Comparison of ENCODE assay signal across 9 cellular contexts in the genomic region with DNA sequence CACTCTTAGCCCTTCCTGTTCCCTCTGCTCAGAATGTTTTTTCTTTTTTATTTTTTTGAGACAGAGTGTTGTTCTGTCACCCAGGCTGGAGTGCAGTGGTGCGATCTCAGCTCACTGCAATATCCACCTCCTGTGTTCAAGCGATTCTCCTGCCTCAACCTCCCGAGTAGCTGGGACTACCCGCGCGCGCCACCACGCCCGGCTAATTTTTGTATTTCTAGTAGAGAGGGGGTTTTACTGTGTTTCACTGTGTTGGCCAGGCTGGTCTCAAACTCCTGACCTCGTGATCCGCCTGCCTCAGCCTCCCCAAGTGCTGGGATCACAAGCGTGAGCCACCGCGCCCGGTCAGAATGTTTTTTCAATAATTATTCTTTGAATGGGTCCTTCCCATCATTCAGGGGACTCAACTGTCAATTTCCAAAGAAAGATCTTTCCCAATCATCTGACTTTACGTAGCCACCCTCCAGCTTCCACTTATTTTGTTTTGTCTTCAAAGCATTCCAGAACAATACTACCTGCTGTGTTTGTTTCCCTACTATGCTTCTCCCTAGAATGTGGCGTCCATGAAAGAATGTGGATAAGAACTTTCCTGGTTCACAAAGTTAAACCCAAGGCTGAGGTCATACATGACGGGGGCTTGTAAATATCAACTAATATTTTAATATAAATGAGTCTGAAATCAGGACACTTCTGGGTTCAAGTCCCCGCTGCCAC. TPM values are rescaled to one million over a fixed set of nuclear protein-coding genes. Genes with fewer than 3 reads are reported as not detected.
A peak's percentile ranks its signal among the peaks of the same experiment; 100 is the strongest.
DNase-seq lines count a peak whose midpoint lies in the region; ATAC-seq, FAIRE-seq and TF ChIP-seq lines count a peak whose summit lies in the region.
"Had no signal": no experiment of that assay in that cellular context is flagged by ENCODE, and none has a peak within 500 bp of the region (broad histone marks: within the 10 kb centered on the region; RNA-seq: fewer than 3 reads in every experiment).

No MANE protein-coding gene starts in this region.

- DNase-seq in A549 (ENCODE audit: low read depth in 1 of 2, low spot score in 1 of 2) (no peak), IMR-90 (no peak), caudate nucleus (lab: John Stamatoyannopoulos, UW) (no peak), cerebellar cortex (ENCODE audit: low spot score) (no peak), globus pallidus (ENCODE audit: low spot score) (no peak)

- CTCF ChIA-PET in A549 (lab: Yijun Ruan, JAX) (interaction anchor here (1.2 to 1.3 kb wide), 2 partner anchors 9 to 51 kb away, joined by 5 to 7 read pairs; no protein-coding TSS in a partner anchor), IMR-90 (lab: Yijun Ruan, JAX) (no interaction called here)

- dilution Hi-C loops in IMR-90 (cut with HindIII; ENCODE audit: low sequenced_read_pairs, unreplicated experiment) = no loop called here

- H3K9ac ChIP-seq in IMR-90 (ENCODE audit: low read depth, low read length) = peak overlapping the region; percentile 90
- H3K9ac ChIP-seq in mucosa of rectum (ENCODE audit: low read depth in 1 of 2, low read length in 2 of 2) = peak overlapping the region; percentile 94 to 99

- H3K4me1 ChIP-seq in A549 (peaks cover 22% of the 10 kb centered on the region), IMR-90 (ENCODE audit: control insufficient read depth, insufficient read depth, low read length) (peaks cover 9% of the 10 kb centered on the region), mucosa of rectum (ENCODE audit: control insufficient read depth in 2 of 2, insufficient read depth in 2 of 2, low read length in 2 of 2) (peaks cover 11 to 20% of the 10 kb centered on the region in 2 donors)

- H3K27me3 ChIP-seq in IMR-90 (ENCODE audit: control insufficient read depth, insufficient read depth, low read length) (no peaks in the 10 kb centered on the region), mucosa of rectum (ENCODE audit: control insufficient read depth in 2 of 2, insufficient read depth in 2 of 2, low read length in 2 of 2) (no peaks in the 10 kb centered on the region)

- TF ChIP-seq CTCF in A549 (IDR thresholded peaks at IDR 0.05) (no peak), IMR-90 (conservative IDR thresholded peaks at IDR 0.05; ENCODE audit: low read depth, low read length) (no peak)

- in situ Hi-C loops in IMR-90 (cut with MboI; ENCODE audit: low sequenced_read_pairs) = loop anchor here (5.0 kb wide), 1 partner anchor 257 kb away; a partner anchor contains a TSS

- peak overlapping the region; percentile 57; the same call in 1 of the 2 replicates for H3K56ac ChIP-seq in IMR-90 (ENCODE audit: extremely low read depth, insufficient read depth, low read length)

- no peak for ATAC-seq in A549
- ATAC-seq in IMR-90 (ENCODE audit: low read depth) = no peak
- ATAC-seq in HG03354 (IDR thresholded peaks at IDR 0.05; ENCODE audit: poor library complexity, severe bottlenecking, unreplicated experiment) = no peak
- ATAC-seq in HG02938 (IDR thresholded peaks at IDR 0.05; ENCODE audit: unreplicated experiment) = no peak

- H2AK9ac ChIP-seq in IMR-90 (replicated peaks; ENCODE audit: low read depth, low read length, poor library complexity) = peak overlapping the region; percentile 94

- peak overlapping the region; percentile 38; the same call in 1 of the 2 replicates for H2AK5ac ChIP-seq in IMR-90 (ENCODE audit: low read depth, low read length)

- POLR2A ChIA-PET in A549 (lab: Yijun Ruan, JAX) (interaction anchor here (1.7 kb wide), 2 partner anchors 8 to 15 kb away, joined by 7 to 20 read pairs; no protein-coding TSS in a partner anchor), IMR-90 (lab: Charles Lee; ENCODE audit: unreplicated experiment) (no interaction called here)

- no peak overlapping the region for H2BK20ac ChIP-seq in IMR-90 (ENCODE audit: low read depth, low read length)

- TF ChIP-seq RAD21 in A549 (conservative IDR thresholded peaks at IDR 0.05 in 1 of 2, IDR thresholded peaks at IDR 0.05 in 1 of 2) (no peak), IMR-90 (IDR thresholded peaks at IDR 0.05; ENCODE audit: low read length) (no peak)

- no peak for TF ChIP-seq EP300 in A549 (IDR thresholded peaks at IDR 0.05)

- peak overlapping the region; percentile 98 for H3K4me2 ChIP-seq in A549
- peak overlapping the region; percentile 98 for H3K4me2 ChIP-seq in IMR-90 (ENCODE audit: low read depth, low read length)

- H3K36me3 ChIP-seq in IMR-90 (ENCODE audit: control insufficient read depth, insufficient read depth, low read length) = peaks cover 21% of the 10 kb centered on the region
- peaks cover 4 to 23% of the 10 kb centered on the region in 2 donors for H3K36me3 ChIP-seq in mucosa of rectum (ENCODE audit: control insufficient read depth in 2 of 2, insufficient read depth in 2 of 2, low read length in 2 of 2)

- BruUV-seq in IMR-90 (replicated peaks; lab: Mats Ljungman, UMichigan) = no TSS peak

- intact Hi-C loops in IMR-90 (cut with micrococcal nuclease) = no loop called here

- H3K9me3 ChIP-seq in A549 (no peaks in the 10 kb centered on the region), IMR-90 (ENCODE audit: control insufficient read depth, insufficient read depth, low read length) (no peaks in the 10 kb centered on the region), mucosa of rectum (ENCODE audit: control insufficient read depth in 2 of 2, low read length in 2 of 2) (no peaks in the 10 kb centered on the region)

- H3K4me3 ChIP-seq in A549 (peak overlapping the region; percentile 100), IMR-90 (ENCODE audit: insufficient read depth, low read depth, low read length) (peak overlapping the region; percentile 82; the same call in 1 of the 2 replicates), mucosa of rectum (ENCODE audit: low read length in 2 of 2) (peak overlapping the region; percentile 84 to 99)

- peak overlapping the region; percentile 86; the same call in 1 of the 2 replicates for H3K14ac ChIP-seq in IMR-90 (replicated peaks; ENCODE audit: low read depth, low read length)

- H2AFZ ChIP-seq in IMR-90 (replicated peaks; ENCODE audit: low read length, poor library complexity) = no peak overlapping the region

- no peak overlapping the region for H4K5ac ChIP-seq in IMR-90 (ENCODE audit: low read depth, low read length)

- H2BK15ac ChIP-seq in IMR-90 (ENCODE audit: low read depth, low read length) = no peak overlapping the region

- H4K91ac ChIP-seq in IMR-90 (ENCODE audit: insufficient read depth, low read depth, low read length) = no peak overlapping the region

- H3K27ac ChIP-seq in A549 (peak overlapping the region; percentile 95 to 99), IMR-90 (ENCODE audit: insufficient read depth, low read length) (peak overlapping the region; percentile 86), caudate nucleus (ENCODE audit: low read depth, low read length) (peak overlapping the region; percentile 91), mucosa of rectum (ENCODE audit: low read depth in 2 of 2, low read length in 2 of 2) (peak overlapping the region in 1 of 2 donors; percentile 91)

- H3K79me1 ChIP-seq in IMR-90 (ENCODE audit: low read depth in 1 of 2, low read length in 2 of 2) = peaks cover 29 to 57% of the 10 kb centered on the region in 2 experiments

- H4K8ac ChIP-seq in IMR-90 (ENCODE audit: low read depth in 2 of 2, low read length in 2 of 2) = peak overlapping the region; percentile 81 to 94; a peak in 3 of 4 replicates

- peak overlapping the region; percentile 38; the same call in 1 of the 2 replicates for H3K23ac ChIP-seq in IMR-90 (ENCODE audit: low read depth, low read length)

- FAIRE-seq in A549 (lab: Jason Lieb, UNC) = no peak

- TF ChIP-seq POLR2A in A549 (IDR thresholded peaks at IDR 0.05; ENCODE audit: low read length) (no peak), IMR-90 (IDR thresholded peaks at IDR 0.05; ENCODE audit: low read depth, low read length) (no peak)

- no peak overlapping the region for H2BK5ac ChIP-seq in IMR-90 (ENCODE audit: low read depth, low read length, poor library complexity, severe bottlenecking)

- WGBS in A549 (ENCODE audit: missing lambda C conversion rate) = 78% methylated on average over 19 of the region's 19 CpGs
- 60% methylated on average over 1 of the region's 19 CpGs; no CpG with 5 or more reads in 1 of the 2 experiments for WGBS in IMR-90 (ENCODE audit: extremely low coverage in 2 of 2, insufficient read length in 1 of 2), 2 experiments

- H3K18ac ChIP-seq in IMR-90 (ENCODE audit: low read depth, low read length) = no peak overlapping the region

- H2BK120ac ChIP-seq in IMR-90 (ENCODE audit: low read depth, low read length) = no peak overlapping the region

- H4K20me1 ChIP-seq in IMR-90 (ENCODE audit: insufficient read depth, low read length) = peaks cover 31% of the 10 kb centered on the region

- no peak overlapping the region for H3K4ac ChIP-seq in IMR-90 (ENCODE audit: low read depth, low read length)

- H3K9me1 ChIP-seq in IMR-90 (ENCODE audit: insufficient read depth, low read length) = peaks cover 8% of the 10 kb centered on the region; the same call in 1 of the 2 replicates

RNA-seq across cellular contexts. Expression of a gene that starts 1.2 kb away (rescaled TPM):
- 29.7 and 44.5 TPM in 2 replicates for polyA plus RNA-seq in A549 (2011; rRNA removed)
- 88.3 and 93.3 TPM in 2 replicates for polyA plus RNA-seq in A549 (2012; cell fraction: cytosol; rRNA removed)
- 74.6 and 91.8 TPM in 2 replicates for polyA plus RNA-seq in A549 (2012; cell fraction: nucleus; rRNA removed)
- 29.0 to 44.0 TPM (median 40.2 TPM) in 3 replicates for polyA plus RNA-seq in A549 (2017; fragmentation: RNase III; extraction: RNeasy Plus Mini Kit Qiagen cat#74134 plus additional on column Dnase treatment)
- polyA minus RNA-seq in A549 (2011; rRNA and poly(A)+ RNA removed) = 35.1 and 58.5 TPM in 2 replicates
- 15.8 and 20.6 TPM in 2 replicates for total RNA-seq in IMR-90 (2012; rRNA removed)
- 50.7 and 67.9 TPM in 2 replicates for polyA plus RNA-seq in IMR-90 (2012; rRNA removed)
- 89.2 and 152 TPM in 2 replicates for polyA plus RNA-seq in IMR-90 (2012; cell fraction: cytosol; rRNA removed)
- polyA plus RNA-seq in IMR-90 (2012; cell fraction: nucleus; rRNA removed; ENCODE audit: low replicate concordance) = 43.7 and 86.3 TPM in 2 replicates

RNA-seq across cellular contexts. Expression of a gene that starts 1.3 kb away (rescaled TPM):
- polyA plus RNA-seq in A549 (2011; rRNA removed) = 374 and 406 TPM in 2 replicates
- 710 and 713 TPM in 2 replicates for polyA plus RNA-seq in A549 (2012; cell fraction: cytosol; rRNA removed)
- polyA plus RNA-seq in A549 (2012; cell fraction: nucleus; rRNA removed) = 369 and 438 TPM in 2 replicates
- polyA plus RNA-seq in A549 (2017; fragmentation: RNase III; extraction: RNeasy Plus Mini Kit Qiagen cat#74134 plus additional on column Dnase treatment) = 399 to 449 TPM (median 404 TPM) in 3 replicates
- polyA minus RNA-seq in A549 (2011; rRNA and poly(A)+ RNA removed) = 95.9 and 197 TPM in 2 replicates
- total RNA-seq in IMR-90 (2012; rRNA removed) = 104 and 143 TPM in 2 replicates
- polyA plus RNA-seq in IMR-90 (2012; rRNA removed) = 643 and 742 TPM in 2 replicates
- 708 and 845 TPM in 2 replicates for polyA plus RNA-seq in IMR-90 (2012; cell fraction: cytosol; rRNA removed)
- 193 and 240 TPM in 2 replicates for polyA plus RNA-seq in IMR-90 (2012; cell fraction: nucleus; rRNA removed; ENCODE audit: low replicate concordance)

RNA-seq across cellular contexts. Expression of a gene that starts 11.8 kb away (rescaled TPM):
- polyA plus RNA-seq in A549 (2011; rRNA removed) (27.4 and 28.8 TPM in 2 replicates), A549 (2017; fragmentation: RNase III; extraction: RNeasy Plus Mini Kit Qiagen cat#74134 plus additional on column Dnase treatment) (51.9 to 54.2 TPM (median 54.1 TPM) in 3 replicates), IMR-90 (2012; rRNA removed) (78.5 and 101 TPM in 2 replicates)
- 130 and 158 TPM in 2 replicates for polyA plus RNA-seq in A549 (2012; cell fraction: cytosol; rRNA removed)
- polyA plus RNA-seq in A549 (2012; cell fraction: nucleus; rRNA removed) = 175 and 229 TPM in 2 replicates
- polyA minus RNA-seq in A549 (2011; rRNA and poly(A)+ RNA removed) = 11.4 and 16.0 TPM in 2 replicates
- 13.3 and 15.8 TPM in 2 replicates for total RNA-seq in IMR-90 (2012; rRNA removed)
- 154 and 169 TPM in 2 replicates for polyA plus RNA-seq in IMR-90 (2012; cell fraction: cytosol; rRNA removed)
- 36.8 and 84.4 TPM in 2 replicates for polyA plus RNA-seq in IMR-90 (2012; cell fraction: nucleus; rRNA removed; ENCODE audit: low replicate concordance)

RNA-seq across cellular contexts. Expression of a gene that starts 23.1 kb away (rescaled TPM):
- polyA plus RNA-seq in A549 (2011; rRNA removed) (1.0 and 1.2 TPM in 2 replicates), A549 (2017; fragmentation: RNase III; extraction: RNeasy Plus Mini Kit Qiagen cat#74134 plus additional on column Dnase treatment) (1.5 to 1.6 TPM (median 1.5 TPM) in 3 replicates), IMR-90 (2012; rRNA removed) (0.04 and 0.07 TPM in 2 replicates)
- polyA plus RNA-seq in A549 (2012; cell fraction: cytosol; rRNA removed) = 2.1 and 2.8 TPM in 2 replicates
- polyA plus RNA-seq in A549 (2012; cell fraction: nucleus; rRNA removed) = 4.1 and 5.7 TPM in 2 replicates
- 1.2 and 1.5 TPM in 2 replicates for polyA minus RNA-seq in A549 (2011; rRNA and poly(A)+ RNA removed)
- not detected in 2 replicates for total RNA-seq in IMR-90 (2012; rRNA removed)
- polyA plus RNA-seq in IMR-90 (2012; cell fraction: cytosol; rRNA removed) = 0.05 and 0.08 TPM in 2 replicates
- 0.18 and 0.84 TPM in 2 replicates for polyA plus RNA-seq in IMR-90 (2012; cell fraction: nucleus; rRNA removed; ENCODE audit: low replicate concordance)
- total RNA-seq: HT1080 had no signal

RNA-seq across cellular contexts. Expression of a gene that starts 44.0 kb away (rescaled TPM):
- 30.8 and 32.6 TPM in 2 replicates for polyA plus RNA-seq in A549 (2011; rRNA removed)
- 48.7 and 67.4 TPM in 2 replicates for polyA plus RNA-seq in A549 (2012; cell fraction: cytosol; rRNA removed)
- polyA plus RNA-seq in A549 (2012; cell fraction: nucleus; rRNA removed) = 203 and 238 TPM in 2 replicates
- polyA plus RNA-seq in A549 (2017; fragmentation: RNase III; extraction: RNeasy Plus Mini Kit Qiagen cat#74134 plus additional on column Dnase treatment) = 12.3 to 18.1 TPM (median 15.1 TPM) in 3 replicates
- 15.6 and 19.4 TPM in 2 replicates for polyA minus RNA-seq in A549 (2011; rRNA and poly(A)+ RNA removed)
- total RNA-seq in IMR-90 (2012; rRNA removed) = 1.4 and 1.9 TPM in 2 replicates
- 19.1 and 21.5 TPM in 2 replicates for polyA plus RNA-seq in IMR-90 (2012; rRNA removed)
- 14.3 and 20.8 TPM in 2 replicates for polyA plus RNA-seq in IMR-90 (2012; cell fraction: cytosol; rRNA removed)
- polyA plus RNA-seq in IMR-90 (2012; cell fraction: nucleus; rRNA removed; ENCODE audit: low replicate concordance) = 31.8 and 52.0 TPM in 2 replicates
- total RNA-seq: HT1080 had no signal
